In genomic region chr11:77821349-77821851, GRCh38 we compare ENCODE assay signal across 8 cellular contexts. TPM values are rescaled to one million over a fixed set of nuclear protein-coding genes. Genes with fewer than 3 reads are reported as not detected.
DNase-seq lines count a peak whose midpoint lies in the region; ATAC-seq and TF ChIP-seq lines count a peak whose summit lies in the region.

No MANE protein-coding gene starts in this region.

- H2AFZ ChIP-seq in DND-41 (ENCODE audit: low read depth, low read length), result peak overlapping the region; percentile 98

- no peaks in the 10 kb centered on the region for H3K27me3 Mint-ChIP-seq in activated naive CD4-positive, alpha-beta T cell treated with anti-CD3 and anti-CD28 coated beads for 36 hours (ENCODE audit: low read depth)
- H3K27me3 Mint-ChIP-seq in osteocyte (ENCODE audit: unreplicated experiment), result no peaks in the 10 kb centered on the region

- peaks cover 31% of the 10 kb centered on the region for H3K4me1 Mint-ChIP-seq in activated naive CD4-positive, alpha-beta T cell treated with anti-CD3 and anti-CD28 coated beads for 36 hours (ENCODE audit: low read depth)
- H3K4me1 Mint-ChIP-seq in osteocyte (ENCODE audit: unreplicated experiment), result peaks cover 38% of the 10 kb centered on the region

- peak overlapping the region; percentile 98 for H3K9ac ChIP-seq in DND-41 (ENCODE audit: low read depth, low read length)

- peak overlapping the region; percentile 99 for H3K4me2 ChIP-seq in DND-41 (ENCODE audit: insufficient read depth, low read length)

- ATAC-seq in DND-41 (ENCODE audit: insufficient read depth, low read depth) (no peak), GM19455 (IDR thresholded peaks at IDR 0.05; ENCODE audit: unreplicated experiment) (no peak), HG03045 (IDR thresholded peaks at IDR 0.05; ENCODE audit: unreplicated experiment) (no peak), HG03139 (IDR thresholded peaks at IDR 0.05; ENCODE audit: unreplicated experiment) (no peak)

- H3K79me2 ChIP-seq in DND-41 (ENCODE audit: insufficient read depth, low read length), result peaks cover 52% of the 10 kb centered on the region

- intact Hi-C loops in activated naive CD4-positive, alpha-beta T cell treated with anti-CD3 and anti-CD28 coated beads for 36 hours (cut with micrococcal nuclease), result loop anchor here (1.0 to 2.0 kb wide), 6 partner anchors 258 to 1441 kb away; partner anchors contain the start of genes ALG8, EMSY, GVQW3 and KCTD21

- H3K9me3 ChIP-seq in DND-41 (ENCODE audit: insufficient read depth, low read length, severe bottlenecking), result no peaks in the 10 kb centered on the region

- peak overlapping the region; percentile 68 for H3K27ac ChIP-seq in DND-41 (ENCODE audit: low read length)

- no peak for TF ChIP-seq CTCF in DND-41 (IDR thresholded peaks at IDR 0.05; ENCODE audit: borderline replicate concordance, extremely low read depth, low read length, poor library complexity, severe bottlenecking)
- no peak for TF ChIP-seq CTCF in osteocyte (IDR thresholded peaks at IDR 0.05)

- H3K9me3 Mint-ChIP-seq in activated naive CD4-positive, alpha-beta T cell treated with anti-CD3 and anti-CD28 coated beads for 36 hours, result no peaks in the 10 kb centered on the region
- H3K9me3 Mint-ChIP-seq in osteocyte (ENCODE audit: unreplicated experiment), result no peaks in the 10 kb centered on the region

- peaks cover 5% of the 10 kb centered on the region; the same call in 1 of the 2 replicates for H3K36me3 ChIP-seq in DND-41 (ENCODE audit: insufficient read depth, low read length)

- H3K4me3 Mint-ChIP-seq in activated naive CD4-positive, alpha-beta T cell treated with anti-CD3 and anti-CD28 coated beads for 36 hours, result peak overlapping the region; percentile 98
- H3K4me3 Mint-ChIP-seq in osteocyte (ENCODE audit: unreplicated experiment), result peak overlapping the region; percentile 99

- H3K4me3 ChIP-seq in DND-41 (ENCODE audit: low read depth in 1 of 2, low read length in 2 of 2), result peak overlapping the region; percentile 92 to 93

- DNase-seq in DND-41, result peak; percentile 26
- DNase-seq in LHCN-M2 (ENCODE audit: low read depth), result peak; percentile 22
- peak; percentile 33 for DNase-seq in activated naive CD4-positive, alpha-beta T cell treated with anti-CD3 and anti-CD28 coated beads for 36 hours
- peak; percentile 18 for DNase-seq in germinal center (ENCODE audit: low spot score)
- DNase-seq in osteocyte (ENCODE audit: extremely low spot score, unreplicated experiment), result no peak

- CTCF ChIA-PET in activated naive CD4-positive, alpha-beta T cell treated with anti-CD3 and anti-CD28 coated beads for 36 hours (lab: Charles Lee), result interaction anchor here (0.6 kb wide), 1 partner anchor 13 kb away, joined by 3 read pairs; no protein-coding TSS in a partner anchor

- peaks cover 30% of the 10 kb centered on the region for H4K20me1 ChIP-seq in DND-41 (ENCODE audit: insufficient read depth, low read length)

- peak overlapping the region; percentile 97 for H3K27ac Mint-ChIP-seq in activated naive CD4-positive, alpha-beta T cell treated with anti-CD3 and anti-CD28 coated beads for 36 hours
- peak overlapping the region; percentile 98 for H3K27ac Mint-ChIP-seq in osteocyte (ENCODE audit: unreplicated experiment)

- H3K4me1 ChIP-seq in DND-41 (ENCODE audit: insufficient read depth, low read length), result peaks cover 38% of the 10 kb centered on the region

- H3K27me3 ChIP-seq in DND-41 (ENCODE audit: insufficient read depth, low read length, poor library complexity), result no peaks in the 10 kb centered on the region

- peaks cover 3% of the 10 kb centered on the region for H3K36me3 Mint-ChIP-seq in activated naive CD4-positive, alpha-beta T cell treated with anti-CD3 and anti-CD28 coated beads for 36 hours (ENCODE audit: low read depth)
- no peaks in the 10 kb centered on the region for H3K36me3 Mint-ChIP-seq in osteocyte (ENCODE audit: unreplicated experiment)

RNA-seq across cellular contexts. Expression of gene AAMDC, which starts 0.5 kb away (rescaled TPM):
- total RNA-seq in LHCN-M2 (2014; rRNA removed), result 22.0 and 29.7 TPM in 2 replicates
- polyA plus RNA-seq in LHCN-M2 (2012), result 135 TPM
- total RNA-seq in activated naive CD4-positive, alpha-beta T cell treated with anti-CD3 and anti-CD28 coated beads for 36 hours, result 1 to 10 TPM; 6.0 to 6.4 TPM
- 38.0 and 43.8 TPM in 2 replicates for total RNA-seq in osteocyte

RNA-seq across cellular contexts. Expression of gene RSF1, which starts 0.9 kb away (rescaled TPM):
- total RNA-seq in LHCN-M2 (2014; rRNA removed) (19.5 and 48.9 TPM in 2 replicates), osteocyte (74.2 and 85.6 TPM in 2 replicates)
- 13.7 TPM for polyA plus RNA-seq in LHCN-M2 (2012)
- total RNA-seq in activated naive CD4-positive, alpha-beta T cell treated with anti-CD3 and anti-CD28 coated beads for 36 hours, result 10 to 100 TPM; 50.3 to 54.2 TPM
